ENCODE assay signal across 17 cellular contexts in the genomic region with DNA sequence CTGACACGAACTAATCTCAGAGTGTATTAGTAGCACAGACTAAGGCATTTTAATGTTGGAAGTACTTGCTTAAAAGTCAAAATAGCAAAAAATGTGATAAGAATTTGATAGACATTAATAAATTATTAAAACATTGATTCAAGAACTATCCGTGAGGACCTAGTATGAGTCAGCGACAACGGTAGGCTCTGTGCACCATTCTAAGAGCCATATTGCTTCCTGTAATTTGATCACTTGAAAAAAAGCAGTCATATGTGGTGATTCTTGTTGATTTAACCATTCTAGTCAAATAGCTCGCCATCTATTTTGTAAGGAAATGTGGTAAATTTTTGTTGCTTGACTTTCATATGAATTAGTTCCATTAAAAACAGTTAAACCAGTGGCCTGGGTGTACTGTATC.
"Had no signal": no experiment of that assay in that cellular context is flagged by ENCODE, and none has a peak within 500 bp of the region (broad histone marks: within the 10 kb centered on the region; RNA-seq: fewer than 3 reads in every experiment).

No MANE protein-coding gene starts in this region.

- H3K4me3 ChIP-seq: esophagus squamous epithelium, lung, neural progenitor cell, ovary, suprapubic skin had no signal

- DNase-seq: activated CD4-positive, alpha-beta memory T cell treated with anti-CD3 and anti-CD28 coated beads, Interleukin-2, amount 10 ng/mL, durations not matched to agents 7 days and 5 days; activated CD4-positive, alpha-beta T cell treated with anti-CD3 and anti-CD28 coated beads for 36 hours; activated gamma-delta T cell; activated T-cell treated with anti-CD3 and anti-CD28 coated beads, Interleukin-2, amount 50 U/mL, for 48 hours; amygdala; esophagus squamous epithelium; foreskin fibroblast; left colon; midbrain; ovary; stimulated activated CD4-positive, alpha-beta T cell treated with anti-CD3 and anti-CD28 coated beads, Interleukin-4, amount 100 ng/mL, for 1 hour; stimulated activated CD8-positive, alpha-beta memory T cell treated with anti-CD3 and anti-CD28 coated beads, Interleukin-4, amount 100 ng/mL, for 48 hours; stimulated activated naive CD8-positive, alpha-beta T cell treated with anti-CD3 and anti-CD28 coated beads, Interleukin-15, Interleukin-2, amounts not matched to agents 100 U/mL and 50 U/mL, for 24 hours; WERI-Rb-1 had no signal
